8 cellular contexts compared by ENCODE assay signal in the genomic region with DNA sequence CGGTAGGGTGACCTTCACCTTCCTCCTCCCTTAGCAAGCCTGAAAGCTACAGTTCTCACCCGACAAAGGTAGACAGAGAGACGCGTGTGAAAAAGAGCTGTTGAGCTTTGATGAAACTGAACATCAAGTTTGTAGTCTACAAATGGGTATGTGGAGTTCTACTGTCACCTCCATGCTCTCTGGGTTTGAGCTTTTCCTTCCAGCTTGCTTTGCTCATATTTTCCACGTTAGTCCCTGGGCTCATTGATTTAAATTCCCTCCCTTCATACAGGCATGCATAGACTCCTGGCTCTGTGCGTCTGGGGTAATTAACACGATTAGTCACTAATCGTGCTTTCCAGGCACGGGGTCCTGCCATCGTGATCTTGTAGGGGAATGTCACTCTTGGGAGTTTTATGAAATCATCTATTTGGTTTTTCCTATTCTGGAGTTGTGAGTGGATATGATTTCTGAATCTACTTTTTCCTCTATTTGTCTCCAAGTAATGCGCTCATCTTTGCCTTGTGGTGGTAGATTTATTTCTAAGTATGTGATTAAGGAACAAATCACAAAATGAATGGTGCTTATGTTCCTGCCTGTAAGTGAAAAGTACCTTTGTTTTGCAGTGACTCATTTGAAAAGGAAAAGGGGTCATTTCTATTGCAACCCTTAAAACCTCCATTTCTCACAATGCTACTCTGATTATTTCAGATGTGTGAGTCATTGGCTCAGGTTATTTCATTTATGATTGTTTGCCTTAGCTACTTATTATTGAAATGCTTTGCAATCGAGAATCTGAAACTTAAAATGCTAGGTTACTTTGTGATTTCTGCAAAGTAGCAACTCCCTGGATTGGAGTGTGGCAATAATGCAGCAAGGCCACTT.
DNase-seq lines count a peak whose midpoint lies in the region; ATAC-seq and TF ChIP-seq lines count a peak whose summit lies in the region.

No MANE protein-coding gene starts in this region.

- H3K27ac ChIP-seq in Peyer's patch = peak overlapping the region; percentile 42 to 84 (median 64)
- H3K27ac ChIP-seq in epithelial cell of prostate = peak overlapping the region; percentile 35
- peak overlapping the region; percentile 34 for H3K27ac ChIP-seq in skeletal muscle tissue (ENCODE audit: low read depth, low read length)
- H3K27ac ChIP-seq in endodermal cell (ENCODE audit: low read depth, low read length) = no peak overlapping the region
- no peak overlapping the region for H3K27ac ChIP-seq in WERI-Rb-1

- H3K9me3 Mint-ChIP-seq in activated T-cell treated with anti-CD3 and anti-CD28 coated beads, Interleukin-2, amount 50 U/mL, for 24 hours = no peaks in the 10 kb centered on the region
- no peaks in the 10 kb centered on the region for H3K9me3 Mint-ChIP-seq in endodermal cell

- H3K4me1 ChIP-seq in Peyer's patch (peaks cover 5 to 69% (median 19%) of the 10 kb centered on the region in 4 donors), skeletal muscle tissue (ENCODE audit: control insufficient read depth in 3 of 3, insufficient read depth in 3 of 3, low read length in 3 of 3) (peaks cover 37 to 68% (median 45%) of the 10 kb centered on the region in 3 donors), endodermal cell (ENCODE audit: control insufficient read depth, insufficient read depth, low read length) (peaks cover 9% of the 10 kb centered on the region)

- no peaks in the 10 kb centered on the region for H3K36me3 ChIP-seq in Peyer's patch
- H3K36me3 ChIP-seq in skeletal muscle tissue (ENCODE audit: control insufficient read depth in 3 of 3, insufficient read depth in 3 of 3, low read length in 3 of 3) = no peaks in the 10 kb centered on the region
- no peaks in the 10 kb centered on the region for H3K36me3 ChIP-seq in endodermal cell (ENCODE audit: control insufficient read depth, insufficient read depth, low read length)
- no peaks in the 10 kb centered on the region for H3K36me3 ChIP-seq in WERI-Rb-1

- H3K4me3 ChIP-seq in Peyer's patch (peak overlapping the region in 1 of 4 donors; percentile 2), skeletal muscle tissue (ENCODE audit: low read length in 3 of 3) (no peak overlapping the region), endodermal cell (ENCODE audit: low read length) (no peak overlapping the region), WERI-Rb-1 (ENCODE audit: low read depth, low read length) (no peak overlapping the region)

- TF ChIP-seq POLR2A in Peyer's patch (IDR thresholded peaks at IDR 0.05) = no peak

- no peaks in the 10 kb centered on the region for H3K36me3 Mint-ChIP-seq in activated T-cell treated with anti-CD3 and anti-CD28 coated beads, Interleukin-2, amount 50 U/mL, for 24 hours (ENCODE audit: low read depth)
- no peaks in the 10 kb centered on the region for H3K36me3 Mint-ChIP-seq in endodermal cell (ENCODE audit: low read depth)

- H3K4me3 Mint-ChIP-seq in activated T-cell treated with anti-CD3 and anti-CD28 coated beads, Interleukin-2, amount 50 U/mL, for 24 hours = peak overlapping the region; percentile 30
- no peak overlapping the region for H3K4me3 Mint-ChIP-seq in endodermal cell

- WGBS in endodermal cell (ENCODE audit: insufficient coverage in 1 of 2, insufficient read length in 1 of 2), 2 experiments = 55 to 57% methylated on average over 7 to 12 of the region's 12 CpGs

- peak overlapping the region in 1 of 3 donors; percentile 58 for H3K9ac ChIP-seq in skeletal muscle tissue (ENCODE audit: low read depth in 1 of 3, low read length in 3 of 3)
- H3K9ac ChIP-seq in endodermal cell (ENCODE audit: extremely low read depth, low read length, poor library complexity, severe bottlenecking) = no peak overlapping the region

- TF ChIP-seq CTCF in Peyer's patch (IDR thresholded peaks at IDR 0.05) (no peak), endodermal cell (conservative IDR thresholded peaks at IDR 0.05) (no peak), WERI-Rb-1 (IDR thresholded peaks at IDR 0.05; ENCODE audit: low read depth, low read length) (no peak)

- peak; percentile 72 for ATAC-seq in HG02973 (IDR thresholded peaks at IDR 0.05; ENCODE audit: unreplicated experiment)

- no peaks in the 10 kb centered on the region for H3K27me3 Mint-ChIP-seq in activated T-cell treated with anti-CD3 and anti-CD28 coated beads, Interleukin-2, amount 50 U/mL, for 24 hours
- no peaks in the 10 kb centered on the region for H3K27me3 Mint-ChIP-seq in endodermal cell (ENCODE audit: insufficient read depth)

- H3K9me3 ChIP-seq in Peyer's patch (no peaks in the 10 kb centered on the region), skeletal muscle tissue (ENCODE audit: control insufficient read depth in 3 of 3, low read length in 3 of 3) (no peaks in the 10 kb centered on the region), endodermal cell (ENCODE audit: control insufficient read depth, low read length) (no peaks in the 10 kb centered on the region), WERI-Rb-1 (ENCODE audit: severe bottlenecking) (no peaks in the 10 kb centered on the region)

- H3K4me1 Mint-ChIP-seq in activated T-cell treated with anti-CD3 and anti-CD28 coated beads, Interleukin-2, amount 50 U/mL, for 24 hours (ENCODE audit: low read depth) = peaks cover 41% of the 10 kb centered on the region
- peaks cover 28% of the 10 kb centered on the region for H3K4me1 Mint-ChIP-seq in endodermal cell

- no peak for DNase-seq in activated T-cell treated with anti-CD3 and anti-CD28 coated beads, Interleukin-2, amount 50 U/mL, for 24 hours
- no peak for DNase-seq in activated T-cell treated with anti-CD3 and anti-CD28 coated beads, Interleukin-2, amount 50 U/mL, for 1 hour
- DNase-seq in Peyer's patch = no peak
- peak; percentile 39 for DNase-seq in epithelial cell of prostate (ENCODE audit: low read depth, low spot score)
- no peak for DNase-seq in endodermal cell
- DNase-seq in WERI-Rb-1 = no peak

- H3K27me3 ChIP-seq in Peyer's patch (no peaks in the 10 kb centered on the region), skeletal muscle tissue (ENCODE audit: control insufficient read depth in 3 of 3, insufficient read depth in 3 of 3, low read length in 3 of 3) (no peaks in the 10 kb centered on the region), endodermal cell (ENCODE audit: control insufficient read depth, insufficient read depth, low read length, poor library complexity, severe bottlenecking) (no peaks in the 10 kb centered on the region), WERI-Rb-1 (ENCODE audit: insufficient read depth, low read depth, severe bottlenecking) (no peaks in the 10 kb centered on the region)

- peak overlapping the region; percentile 83 for H3K27ac Mint-ChIP-seq in activated T-cell treated with anti-CD3 and anti-CD28 coated beads, Interleukin-2, amount 50 U/mL, for 24 hours
- no peak overlapping the region for H3K27ac Mint-ChIP-seq in endodermal cell

Comparison
In these comparisons a context has a peak if more than half of its experiments do, and no peak if none do; other contexts are left out.
1. H3K27ac ChIP-seq: peak in Peyer's patch (4 of 4), epithelial cell of prostate (single experiment) and skeletal muscle tissue (single experiment); none in endodermal cell (single experiment) and WERI-Rb-1 (single experiment).